In the genomic region with DNA sequence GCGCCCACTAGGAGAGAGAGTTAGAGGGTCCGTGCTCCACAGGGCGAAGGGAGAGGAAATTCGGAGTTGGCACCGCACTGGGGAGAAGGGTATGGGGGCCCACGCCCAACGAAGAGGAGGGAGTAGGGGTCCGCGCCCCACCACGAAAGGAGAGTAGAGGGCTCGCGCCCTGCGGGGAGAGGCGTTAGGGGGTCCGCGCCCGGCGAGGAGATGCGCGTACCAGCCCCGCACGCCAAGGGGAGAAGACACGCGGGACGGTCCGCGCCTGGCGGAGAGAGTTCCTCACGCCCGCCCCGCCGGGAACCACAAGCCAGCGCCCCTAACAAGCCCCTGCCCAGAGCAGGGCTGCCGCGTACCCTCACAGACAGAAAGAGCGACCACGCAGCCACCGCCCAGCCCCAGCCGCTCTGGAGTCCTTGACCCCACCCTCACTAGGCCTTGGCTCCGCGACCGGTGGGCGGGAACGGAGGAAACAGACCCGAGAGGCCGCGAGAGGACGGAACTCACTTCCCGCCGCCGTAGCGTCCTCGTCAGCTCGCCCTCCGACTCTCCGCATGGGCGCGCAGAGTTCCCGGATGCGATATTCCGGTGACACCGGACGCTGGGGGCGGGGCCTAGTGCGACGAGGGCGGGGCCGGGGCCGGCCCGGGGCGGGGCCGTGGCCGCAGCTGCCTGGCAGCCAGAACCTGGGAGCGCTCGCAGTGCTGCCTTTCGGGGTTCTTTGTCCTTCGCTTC, we compare ENCODE assay signal across 1 cellular context.
TF ChIP-seq lines count a peak whose summit lies in the region.

No MANE protein-coding gene starts in this region.

TF ChIP-seq in IMR-90, 13 proteins besides CTCF, POLR2A, EP300 and RAD21:
- no peak for TF ChIP-seq NFE2L2 (IDR thresholded peaks at IDR 0.05; ENCODE audit: low read depth, low read length)
- no peak for TF ChIP-seq BHLHE40 (IDR thresholded peaks at IDR 0.05; ENCODE audit: low read depth, low read length)
- TF ChIP-seq CHD1 (IDR thresholded peaks at IDR 0.05; ENCODE audit: low read depth, low read length) = no peak
- no peak for TF ChIP-seq RCOR1 (IDR thresholded peaks at IDR 0.05; ENCODE audit: insufficient replicate concordance, low read length)
- TF ChIP-seq MXI1 (IDR thresholded peaks at IDR 0.05; ENCODE audit: borderline replicate concordance, low read depth, low read length) = no peak
